9 cellular contexts compared by ENCODE assay signal in genomic region chr1:162689745-162690671, GRCh38. TPM values are rescaled to one million over a fixed set of nuclear protein-coding genes. Genes with fewer than 3 reads are reported as not detected.
DNase-seq lines count a peak whose midpoint lies in the region; ATAC-seq and TF ChIP-seq lines count a peak whose summit lies in the region.
"Had no signal": no experiment of that assay in that cellular context is flagged by ENCODE, and none has a peak within 500 bp of the region (broad histone marks: within the 10 kb centered on the region; RNA-seq: fewer than 3 reads in every experiment).

No MANE protein-coding gene starts in this region.

- H3K9ac ChIP-seq in Loucy (ENCODE audit: low read depth, low read length, poor library complexity, severe bottlenecking): no peak overlapping the region

- H3K4me1 ChIP-seq in Loucy (ENCODE audit: insufficient read depth, low read length, poor library complexity, severe bottlenecking) (no peaks in the 10 kb centered on the region), tibial artery (peaks cover 0 to 48% (median 20%) of the 10 kb centered on the region in 4 donors)

- no peaks in the 10 kb centered on the region for H3K36me3 Mint-ChIP-seq in MCF 10A (ENCODE audit: insufficient read depth, unreplicated experiment)

- no peaks in the 10 kb centered on the region for H3F3A ChIP-seq in Loucy (ENCODE audit: low read depth)

- peak; percentile 63 for DNase-seq in MCF 10A (ENCODE audit: unreplicated experiment)
- peak; percentile 80 for DNase-seq in left lobe of liver (ENCODE audit: low spot score)
- DNase-seq in tibial artery: no peak
- DNase-seq in pons (ENCODE audit: low spot score): no peak
- no peak for DNase-seq in stimulated activated naive CD4-positive, alpha-beta T cell treated with Interleukin-2 at 50 U/mL for 16 hours (lab: John Stamatoyannopoulos, UW)
- DNase-seq in T1000 (lab: John Stamatoyannopoulos, UW): no peak
- DNase-seq: posterior cingulate gyrus had no signal

- intact Hi-C loops in MCF 10A (cut with micrococcal nuclease): no loop called here
- intact Hi-C loops in tibial artery (cut with DNase I; ENCODE audit: low total_unique reads): no loop called here

- POLR2A ChIA-PET in MCF 10A (lab: Yijun Ruan, JAX): interaction anchor here (0.7 to 11.6 kb wide), 7 partner anchors 8 to 85 kb away, joined by 3 to 99 read pairs (median 5); no protein-coding TSS in a partner anchor

- H3K9me3 ChIP-seq in Loucy (ENCODE audit: insufficient read depth, low read depth, low read length): no peaks in the 10 kb centered on the region
- H3K9me3 ChIP-seq in tibial artery: no peaks in the 10 kb centered on the region

- CTCF ChIA-PET in MCF 10A (lab: Yijun Ruan, JAX): interaction anchor here (0.6 to 2.6 kb wide), 8 partner anchors 12 to 632 kb away, joined by 3 to 10 read pairs (median 4); partner anchors contain the start of gene NUF2

- no peaks in the 10 kb centered on the region for H3K36me3 ChIP-seq in Loucy (ENCODE audit: insufficient read depth, low read length)
- H3K36me3 ChIP-seq in tibial artery: no peaks in the 10 kb centered on the region

- no peak overlapping the region for H3K4me2 ChIP-seq in Loucy (ENCODE audit: low read depth, low read length, poor library complexity, severe bottlenecking)

- BruUV-seq in MCF 10A (replicated peaks; lab: Mats Ljungman, UMichigan): no TSS peak

- no peaks in the 10 kb centered on the region for H3K79me2 ChIP-seq in Loucy (ENCODE audit: insufficient read depth, low read length)

- H3K27me3 ChIP-seq in Loucy (ENCODE audit: insufficient read depth, low read length, poor library complexity, severe bottlenecking) (no peaks in the 10 kb centered on the region), tibial artery (no peaks in the 10 kb centered on the region)

- TF ChIP-seq CTCF in Loucy (conservative IDR thresholded peaks at IDR 0.05; ENCODE audit: low read length) (no peak), MCF 10A (IDR thresholded peaks at IDR 0.05; ENCODE audit: unreplicated experiment) (no peak), tibial artery (IDR thresholded peaks at IDR 0.05) (no peak)

- H3K4me3 Mint-ChIP-seq in MCF 10A (ENCODE audit: unreplicated experiment): no peak overlapping the region

- peak; percentile 80 for ATAC-seq in left lobe of liver
- no peak for ATAC-seq in GM21390 (IDR thresholded peaks at IDR 0.05; ENCODE audit: unreplicated experiment)

- no peaks in the 10 kb centered on the region for H3K9me3 Mint-ChIP-seq in MCF 10A (ENCODE audit: unreplicated experiment)

- H3K27me3 Mint-ChIP-seq in MCF 10A (ENCODE audit: insufficient read depth, unreplicated experiment): no peaks in the 10 kb centered on the region

- H2AFZ ChIP-seq in Loucy (ENCODE audit: low read length): peak overlapping the region; percentile 57; the same call in 1 of the 2 replicates

- H3K27ac ChIP-seq in tibial artery: peak overlapping the region; percentile 42 to 60

- H3K4me1 Mint-ChIP-seq in MCF 10A (ENCODE audit: insufficient read depth, unreplicated experiment): peaks cover 23% of the 10 kb centered on the region

- peak overlapping the region; percentile 46 for H3K27ac Mint-ChIP-seq in MCF 10A (ENCODE audit: low read depth, unreplicated experiment)

- no peaks in the 10 kb centered on the region for H4K20me1 ChIP-seq in Loucy (ENCODE audit: insufficient read depth, low read length, poor library complexity, severe bottlenecking)

- H3K9me2 ChIP-seq in Loucy (replicated peaks; ENCODE audit: low read depth, low read length): no peaks in the 10 kb centered on the region

- H3K4me3 ChIP-seq in Loucy (ENCODE audit: low read length, poor library complexity, severe bottlenecking) (no peak overlapping the region), tibial artery (no peak overlapping the region)

RNA-seq across cellular contexts. Expression of gene DDR2, which starts 57.7 kb away (rescaled TPM):
- 4.9 and 5.9 TPM in 2 replicates for total RNA-seq in MCF 10A (2022)
- total RNA-seq in left lobe of liver: 2.0 TPM

Comparison
In these comparisons a context has a peak if more than half of its experiments do, and no peak if none do; other contexts are left out.
1. DNase-seq: peak in MCF 10A (single experiment) and left lobe of liver (single experiment); none in tibial artery (0 of 2), pons (single experiment), stimulated activated naive CD4-positive, alpha-beta T cell treated with Interleukin-2 at 50 U/mL for 16 hours (single experiment) and T1000 (single experiment).